In genomic region chr16:85490971-85491771, GRCh38 we compare ENCODE assay signal across 9 cellular contexts.
A peak's percentile ranks its signal among the peaks of the same experiment; 100 is the strongest.
DNase-seq lines count a peak whose midpoint lies in the region; ATAC-seq, FAIRE-seq and TF ChIP-seq lines count a peak whose summit lies in the region.
"Had no signal": no experiment of that assay in that cellular context is flagged by ENCODE, and none has a peak within 500 bp of the region (broad histone marks: within the 10 kb centered on the region; RNA-seq: fewer than 3 reads in every experiment).

No MANE protein-coding gene starts in this region.

- TF ChIP-seq CTCF in GM12801 (IDR thresholded peaks at IDR 0.05; ENCODE audit: extremely low read depth, insufficient read length) (peak; percentile 92), astrocyte (IDR thresholded peaks at IDR 0.05; ENCODE audit: insufficient read depth, low read depth, low read length) (peak; percentile 43), nephron progenitor cell (IDR thresholded peaks at IDR 0.05) (peak; percentile 81)

- H3K27me3 Mint-ChIP-seq in astrocyte (ENCODE audit: low read depth, unreplicated experiment) (peaks cover 33% of the 10 kb centered on the region), nephron progenitor cell (ENCODE audit: low read depth, poor library complexity) (peaks cover 61% of the 10 kb centered on the region)

- DNase-seq in OCI-M1 (lab: John Stamatoyannopoulos, UW), result peak; percentile 35
- DNase-seq in astrocyte (ENCODE audit: low read depth), result no peak
- DNase-seq in nephron progenitor cell, result peak; percentile 55
- DNase-seq in pons (ENCODE audit: low spot score), result no peak

- H3K27me3 ChIP-seq in astrocyte (ENCODE audit: insufficient read depth, low read length), result no peaks in the 10 kb centered on the region

- no peak overlapping the region for H2AFZ ChIP-seq in astrocyte (ENCODE audit: low read depth, low read length)

- H3K4me3 ChIP-seq in astrocyte (ENCODE audit: insufficient read depth, low read depth, low read length), result no peak overlapping the region

- no peak for FAIRE-seq in astrocyte (lab: Jason Lieb, UNC)

- peaks cover 61% of the 10 kb centered on the region for H4K20me1 ChIP-seq in astrocyte (ENCODE audit: insufficient read depth, low read length)

- H3K27ac ChIP-seq in astrocyte (ENCODE audit: low read depth, low read length), result no peak overlapping the region

- H3K9me3 Mint-ChIP-seq in astrocyte (ENCODE audit: unreplicated experiment) (no peaks in the 10 kb centered on the region), nephron progenitor cell (no peaks in the 10 kb centered on the region)
- H3K9me3 Mint-ChIP-seq: natural killer cell treated with Interleukin-12 subunit alpha and Interleukin-12 subunit beta and Interleukin-15 and Interleukin-18, amount 100 ng/mL, for 72 hours had no signal

- peaks cover 7% of the 10 kb centered on the region for H3K4me1 Mint-ChIP-seq in astrocyte (ENCODE audit: low read depth, unreplicated experiment)
- peaks cover 57% of the 10 kb centered on the region for H3K4me1 Mint-ChIP-seq in nephron progenitor cell

- H3K9me3 ChIP-seq in astrocyte (ENCODE audit: insufficient read depth, low read depth, low read length), result no peaks in the 10 kb centered on the region

- H3K4me3 Mint-ChIP-seq in astrocyte (ENCODE audit: unreplicated experiment) (no peak overlapping the region), nephron progenitor cell (peak overlapping the region; percentile 52)
- H3K4me3 Mint-ChIP-seq: natural killer cell treated with Interleukin-12 subunit alpha and Interleukin-12 subunit beta and Interleukin-15 and Interleukin-18, amount 100 ng/mL, for 72 hours had no signal

- no peaks in the 10 kb centered on the region for H3K36me3 ChIP-seq in astrocyte (ENCODE audit: insufficient read depth, low read length)

- peak overlapping the region; percentile 58 for H3K27ac Mint-ChIP-seq in astrocyte (ENCODE audit: unreplicated experiment)
- H3K27ac Mint-ChIP-seq in nephron progenitor cell, result no peak overlapping the region

- ATAC-seq in HG03571 (IDR thresholded peaks at IDR 0.05; ENCODE audit: unreplicated experiment) (no peak), HG02885 (IDR thresholded peaks at IDR 0.05; ENCODE audit: poor library complexity, unreplicated experiment) (no peak), HG02763 (IDR thresholded peaks at IDR 0.05; ENCODE audit: unreplicated experiment) (no peak)

- H3K9ac ChIP-seq in astrocyte (ENCODE audit: low read length), result no peak overlapping the region

- H3K79me2 ChIP-seq in astrocyte (ENCODE audit: insufficient read depth, low read length), result no peaks in the 10 kb centered on the region

- peaks cover 5% of the 10 kb centered on the region for H3K4me1 ChIP-seq in astrocyte (ENCODE audit: insufficient read depth, low read length)

- peaks cover 2% of the 10 kb centered on the region for H3K36me3 Mint-ChIP-seq in astrocyte (ENCODE audit: low read depth, unreplicated experiment)
- no peaks in the 10 kb centered on the region for H3K36me3 Mint-ChIP-seq in nephron progenitor cell (ENCODE audit: low read depth)
- H3K36me3 Mint-ChIP-seq: natural killer cell treated with Interleukin-12 subunit alpha and Interleukin-12 subunit beta and Interleukin-15 and Interleukin-18, amount 100 ng/mL, for 72 hours had no signal

- H3K4me2 ChIP-seq in astrocyte (ENCODE audit: low read length), result no peak overlapping the region

Comparison
In these comparisons a context has a peak if more than half of its experiments do, and no peak if none do; other contexts are left out.
1. DNase-seq: peak in OCI-M1 (single experiment) and nephron progenitor cell (single experiment); none in astrocyte (single experiment) and pons (single experiment).
2. Peak in every context shown above with its lines, with median percentiles within 50 percentile points of each other: CTCF ChIP-seq.